16 cellular contexts compared by ENCODE assay signal in genomic region chr7:82548141-82548688, GRCh38.
DNase-seq lines count a peak whose midpoint lies in the region; ATAC-seq, FAIRE-seq and TF ChIP-seq lines count a peak whose summit lies in the region.
"Had no signal": no experiment of that assay in that cellular context is flagged by ENCODE, and none has a peak within 500 bp of the region (broad histone marks: within the 10 kb centered on the region; RNA-seq: fewer than 3 reads in every experiment).

No MANE protein-coding gene starts in this region.

- DNase-seq in D721Med (ENCODE audit: insufficient read length, low spot score) (no peak), DMS153 (lab: John Stamatoyannopoulos, UW) (peak; percentile 30), NCI-H69 (lab: John Stamatoyannopoulos, UW) (peak; percentile 29), left colon (no peak), frontal cortex (ENCODE audit: low spot score in 2 of 2) (no peak), left lobe of liver (ENCODE audit: low spot score) (no peak), NOMO-1 (lab: John Stamatoyannopoulos, UW; ENCODE audit: unreplicated experiment in 2 of 2) (no peak)
- DNase-seq: BE2C; CD4-positive, alpha-beta memory T cell; COR-L47; DMS79 treated with DMSO at 0.1 percent for 48 hours; EL had no signal

- FAIRE-seq in D721Med (lab: Jason Lieb, UNC) (peak; percentile 16), frontal cortex (lab: Jason Lieb, UNC) (no peak)
- FAIRE-seq: G401.6, GM12891 had no signal

- ATAC-seq in left colon (peak; percentile 40), left lobe of liver (no peak)
- ATAC-seq: A549, GM23338 had no signal

- TF ChIP-seq CTCF in D721Med (IDR thresholded peaks at IDR 0.05; ENCODE audit: insufficient read depth, missing control alignments), result no peak

- intact Hi-C loops in left colon (cut with DNase I, micrococcal nuclease), result no loop called here

Comparison
In these comparisons a context has a peak if more than half of its experiments do, and no peak if none do; other contexts are left out.
1. DNase-seq: peak in DMS153 (single experiment) and NCI-H69 (single experiment); none in D721Med (single experiment), left colon (0 of 2), frontal cortex (0 of 2), left lobe of liver (single experiment) and NOMO-1 (0 of 2).